2 cellular contexts compared by ENCODE assay signal in genomic region chr19:50798116-50798942, GRCh38.
A peak's percentile ranks its signal among the peaks of the same experiment; 100 is the strongest.
TF ChIP-seq lines count a peak whose summit lies in the region.

No MANE protein-coding gene starts in this region.

TF ChIP-seq in HCT116, 20 proteins besides CTCF, POLR2A, EP300 and RAD21:
- TF ChIP-seq JUND (IDR thresholded peaks at IDR 0.05): no peak
- no peak for TF ChIP-seq EZH2 (IDR thresholded peaks at IDR 0.05)

TF ChIP-seq in H1, 55 proteins besides CTCF, POLR2A, EP300 and RAD21:
- TF ChIP-seq SP1 (IDR thresholded peaks at IDR 0.05; ENCODE audit: low read depth, low read length): 0 out of 2 replicates have a peak, but pooled peaks have one; percentile 4
- peak; percentile 4 for TF ChIP-seq POLR2AphosphoS5 (IDR thresholded peaks at IDR 0.05; ENCODE audit: low read depth, low read length)
- no peak for TF ChIP-seq GTF2F1 (IDR thresholded peaks at IDR 0.05; ENCODE audit: borderline replicate concordance, low read depth, low read length)
